In the genomic region with DNA sequence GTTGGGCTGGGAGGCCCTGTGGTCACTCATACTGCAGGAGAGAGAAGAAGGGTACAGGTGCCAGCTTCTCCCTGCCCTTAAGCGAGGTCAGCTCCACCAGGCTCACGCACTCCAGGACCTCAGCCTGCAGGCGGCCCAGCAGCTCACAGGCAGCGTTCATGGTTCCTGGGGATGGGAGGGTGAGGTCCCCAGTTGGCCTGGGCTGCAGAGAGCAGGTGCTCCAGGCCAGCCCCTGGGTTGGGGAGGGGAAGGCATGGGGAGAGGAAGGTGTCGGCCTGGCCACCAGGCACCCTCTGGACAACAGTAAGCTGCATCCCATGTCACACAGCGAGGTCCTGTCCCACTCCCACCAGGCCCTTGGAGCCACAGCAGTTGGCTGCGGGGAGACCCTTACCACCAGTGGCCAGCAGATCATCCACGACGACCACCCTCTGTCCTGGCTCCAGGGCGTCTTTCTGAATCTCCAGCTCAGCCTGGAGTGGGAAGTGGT, we compare ENCODE assay signal across 11 cellular contexts. TPM values are rescaled to one million over a fixed set of nuclear protein-coding genes. Genes with fewer than 3 reads are reported as not detected.
DNase-seq lines count a peak whose midpoint lies in the region; ATAC-seq and TF ChIP-seq lines count a peak whose summit lies in the region.
"Had no signal": no experiment of that assay in that cellular context is flagged by ENCODE, and none has a peak within 500 bp of the region (broad histone marks: within the 10 kb centered on the region; RNA-seq: fewer than 3 reads in every experiment).

No MANE protein-coding gene starts in this region.

- peak overlapping the region; percentile 95 for H3K27ac Mint-ChIP-seq in activated CD4-positive, alpha-beta T cell treated with anti-CD3 and anti-CD28 coated beads, Interleukin-2, amount 10 ng/mL, durations not matched to agents 24 days and 14 days

- H3K9me3 ChIP-seq in breast epithelium (no peaks in the 10 kb centered on the region), smooth muscle cell (replicated peaks; ENCODE audit: low read depth) (no peaks in the 10 kb centered on the region)
- H3K9me3 ChIP-seq: thoracic aorta had no signal

- H3K4me3 Mint-ChIP-seq in activated CD4-positive, alpha-beta T cell treated with anti-CD3 and anti-CD28 coated beads, Interleukin-2, amount 10 ng/mL, durations not matched to agents 24 days and 14 days: peak overlapping the region; percentile 89

- H3K4me3 ChIP-seq in NB4 (ENCODE audit: low read depth, low read length): peak overlapping the region; percentile 86
- peak overlapping the region in 1 of 3 donors; percentile 89 for H3K4me3 ChIP-seq in breast epithelium
- no peak overlapping the region for H3K4me3 ChIP-seq in smooth muscle cell

- ATAC-seq in HG03095 (IDR thresholded peaks at IDR 0.05; ENCODE audit: unreplicated experiment) (no peak), GM21526 (IDR thresholded peaks at IDR 0.05; ENCODE audit: low FRiP score, unreplicated experiment) (no peak), HG03571 (IDR thresholded peaks at IDR 0.05; ENCODE audit: unreplicated experiment) (no peak)
- ATAC-seq: sciatic nerve had no signal

- peak; percentile 63 for DNase-seq in activated CD4-positive, alpha-beta T cell treated with anti-CD3 and anti-CD28 coated beads, Interleukin-2, amount 10 ng/mL, durations not matched to agents 24 days and 14 days
- DNase-seq in activated CD4-positive, alpha-beta T cell treated with anti-CD3 and anti-CD28 coated beads for 1 hour: no peak
- DNase-seq in NB4 (ENCODE audit: low read depth) (peak; percentile 72), breast epithelium (ENCODE audit: low spot score in 2 of 2) (no peak), smooth muscle cell (lab: John Stamatoyannopoulos, UW; ENCODE audit: unreplicated experiment) (no peak)
- DNase-seq: COR-L47 had no signal

- peaks cover 15% of the 10 kb centered on the region for H3K4me1 Mint-ChIP-seq in activated CD4-positive, alpha-beta T cell treated with anti-CD3 and anti-CD28 coated beads, Interleukin-2, amount 10 ng/mL, durations not matched to agents 24 days and 14 days

- peaks cover 39% of the 10 kb centered on the region for H3K36me3 Mint-ChIP-seq in activated CD4-positive, alpha-beta T cell treated with anti-CD3 and anti-CD28 coated beads, Interleukin-2, amount 10 ng/mL, durations not matched to agents 24 days and 14 days (ENCODE audit: low read depth)

- no peaks in the 10 kb centered on the region for H3F3A ChIP-seq in smooth muscle cell (ENCODE audit: low read depth)

- H3K36me3 ChIP-seq in breast epithelium: no peaks in the 10 kb centered on the region
- H3K36me3 ChIP-seq in smooth muscle cell (ENCODE audit: low read depth): no peaks in the 10 kb centered on the region

- H3K9me3 Mint-ChIP-seq in activated CD4-positive, alpha-beta T cell treated with anti-CD3 and anti-CD28 coated beads, Interleukin-2, amount 10 ng/mL, durations not matched to agents 24 days and 14 days: no peaks in the 10 kb centered on the region

- 92% methylated on average over 10 of the region's 10 CpGs for WGBS in smooth muscle cell (ENCODE audit: low lambda C conversion rate)

- no peak overlapping the region for H2AFZ ChIP-seq in smooth muscle cell (ENCODE audit: low read depth)

- no peaks in the 10 kb centered on the region for H3K79me2 ChIP-seq in smooth muscle cell (ENCODE audit: low read depth)

- H3K27me3 Mint-ChIP-seq in activated CD4-positive, alpha-beta T cell treated with anti-CD3 and anti-CD28 coated beads, Interleukin-2, amount 10 ng/mL, durations not matched to agents 24 days and 14 days: no peaks in the 10 kb centered on the region

- H3K27ac ChIP-seq in breast epithelium: peak overlapping the region; percentile 85 to 92
- no peak overlapping the region for H3K27ac ChIP-seq in smooth muscle cell (ENCODE audit: low read depth)

- H3K4me1 ChIP-seq in breast epithelium: peaks cover 14 to 17% of the 10 kb centered on the region in 2 donors
- peaks cover 12% of the 10 kb centered on the region for H3K4me1 ChIP-seq in smooth muscle cell (ENCODE audit: low read depth)

- TF ChIP-seq POLR2A in NB4 (IDR thresholded peaks at IDR 0.05; ENCODE audit: extremely low read depth, insufficient read length) (peak; percentile 31), breast epithelium (IDR thresholded peaks at IDR 0.05) (no peak)

- no peak overlapping the region for H3K9ac ChIP-seq in smooth muscle cell (ENCODE audit: low read depth)

- H3K27me3 ChIP-seq in breast epithelium: no peaks in the 10 kb centered on the region
- no peaks in the 10 kb centered on the region for H3K27me3 ChIP-seq in smooth muscle cell (ENCODE audit: low read depth)

- intact Hi-C loops in activated CD4-positive, alpha-beta T cell treated with anti-CD3 and anti-CD28 coated beads, Interleukin-2, amount 10 ng/mL, durations not matched to agents 24 days and 14 days (cut with micrococcal nuclease): loop anchor here (5.0 kb wide), 1 partner anchor 408 kb away; a partner anchor contains a TSS
- intact Hi-C loops in breast epithelium (cut with DNase I; ENCODE audit: low total_unique reads): no loop called here

- peak overlapping the region; percentile 93 for H3K4me2 ChIP-seq in smooth muscle cell

- no peak for TF ChIP-seq CTCF in NB4 (IDR thresholded peaks at IDR 0.05; ENCODE audit: low read depth, low read length)
- TF ChIP-seq CTCF in breast epithelium (IDR thresholded peaks at IDR 0.05): no peak
- no peak for TF ChIP-seq CTCF in smooth muscle cell (IDR thresholded peaks at IDR 0.05; ENCODE audit: borderline replicate concordance, insufficient read depth, poor library complexity, severe bottlenecking)

- peaks cover 9% of the 10 kb centered on the region for H4K20me1 ChIP-seq in smooth muscle cell (ENCODE audit: low read depth)

RNA-seq across cellular contexts. Expression of a gene that starts 2.0 kb away (rescaled TPM):
- 312 and 314 TPM in 2 replicates for total RNA-seq in activated CD4-positive, alpha-beta T cell treated with anti-CD3 and anti-CD28 coated beads, Interleukin-2, amount 10 ng/mL, durations not matched to agents 24 days and 14 days
- total RNA-seq in breast epithelium: 100 to 1,000 TPM in 2 of 3 donors, 10 to 100 TPM in 1; 93.8 to 152 (median 126) TPM
- total RNA-seq in smooth muscle cell: 72.5 and 143 TPM in 2 replicates
- polyA plus RNA-seq in smooth muscle cell: 200 and 216 TPM in 2 replicates

RNA-seq across cellular contexts. Expression of a gene that starts 6.1 kb away (rescaled TPM):
- total RNA-seq in activated CD4-positive, alpha-beta T cell treated with anti-CD3 and anti-CD28 coated beads, Interleukin-2, amount 10 ng/mL, durations not matched to agents 24 days and 14 days: 93.2 and 98.3 TPM in 2 replicates
- total RNA-seq in breast epithelium (1 to 10 TPM; 1.3 to 3.3 (median 3.2) TPM), smooth muscle cell (2.1 and 5.3 TPM in 2 replicates)
- polyA plus RNA-seq in smooth muscle cell: 9.0 and 13.3 TPM in 2 replicates

RNA-seq across cellular contexts. Expression of a gene that starts 24.7 kb away (rescaled TPM):
- 219 and 226 TPM in 2 replicates for total RNA-seq in activated CD4-positive, alpha-beta T cell treated with anti-CD3 and anti-CD28 coated beads, Interleukin-2, amount 10 ng/mL, durations not matched to agents 24 days and 14 days
- 100 to 1,000 TPM in 2 of 3 donors, 10 to 100 TPM in 1; 90.7 to 181 (median 135) TPM for total RNA-seq in breast epithelium
- total RNA-seq in smooth muscle cell: 59.2 and 62.1 TPM in 2 replicates
- polyA plus RNA-seq in smooth muscle cell: 70.9 and 107 TPM in 2 replicates

RNA-seq across cellular contexts. Expression of a gene that starts 47.0 kb away (rescaled TPM):
- 23.2 and 23.4 TPM in 2 replicates for total RNA-seq in activated CD4-positive, alpha-beta T cell treated with anti-CD3 and anti-CD28 coated beads, Interleukin-2, amount 10 ng/mL, durations not matched to agents 24 days and 14 days
- total RNA-seq in breast epithelium (10 to 100 TPM; 16.2 to 29.5 (median 17.9) TPM), smooth muscle cell (13.4 and 20.8 TPM in 2 replicates)
- 19.5 and 21.3 TPM in 2 replicates for polyA plus RNA-seq in smooth muscle cell

RNA-seq across cellular contexts. Expression of a gene that starts 47.2 kb away (rescaled TPM):
- 62.1 and 67.1 TPM in 2 replicates for total RNA-seq in activated CD4-positive, alpha-beta T cell treated with anti-CD3 and anti-CD28 coated beads, Interleukin-2, amount 10 ng/mL, durations not matched to agents 24 days and 14 days
- total RNA-seq in breast epithelium: 10 to 100 TPM; 32.1 to 37.8 (median 34.4) TPM
- total RNA-seq in smooth muscle cell: 17.9 and 36.3 TPM in 2 replicates
- polyA plus RNA-seq in smooth muscle cell: 125 and 130 TPM in 2 replicates

Comparison
In these comparisons a context has a peak if more than half of its experiments do, and no peak if none do; other contexts are left out.
1. DNase-seq: peak in activated CD4-positive, alpha-beta T cell treated with anti-CD3 and anti-CD28 coated beads, Interleukin-2, amount 10 ng/mL, durations not matched to agents 24 days and 14 days (single experiment) and NB4 (single experiment); none in activated CD4-positive, alpha-beta T cell treated with anti-CD3 and anti-CD28 coated beads for 1 hour (single experiment), breast epithelium (0 of 2) and smooth muscle cell (single experiment).
2. RNA of a gene that starts 6.1 kb away (total RNA-seq): 93.2 to 98.3 TPM in activated CD4-positive, alpha-beta T cell treated with anti-CD3 and anti-CD28 coated beads, Interleukin-2, amount 10 ng/mL, durations not matched to agents 24 days and 14 days; 2.1 to 5.3 TPM in smooth muscle cell and 1.3 to 3.3 TPM in breast epithelium; every median in the first group is over 10 times any median in the second.